In the genomic region with DNA sequence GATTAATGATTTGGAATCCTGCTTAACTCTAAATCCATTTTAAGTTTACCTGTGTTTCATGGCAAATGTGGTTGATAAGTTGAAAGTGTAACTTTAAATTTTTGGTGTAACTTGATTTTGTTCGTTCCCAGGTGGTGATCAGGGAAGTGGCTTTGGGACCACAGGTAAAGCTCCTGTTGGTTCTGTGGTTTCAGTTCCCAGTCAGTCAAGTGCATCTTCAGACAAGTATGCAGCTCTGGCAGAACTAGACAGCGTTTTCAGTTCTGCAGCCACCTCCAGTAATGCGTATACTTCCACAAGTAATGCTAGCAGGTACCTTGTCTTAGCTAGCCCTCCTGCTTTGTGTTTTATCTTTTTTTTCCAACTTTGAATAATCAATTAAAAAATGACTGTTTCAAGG, we compare ENCODE assay signal across 1 cellular context.
TF ChIP-seq lines count a peak whose summit lies in the region.

No MANE protein-coding gene starts in this region.

TF ChIP-seq in GM12878, 131 proteins besides CTCF, POLR2A, EP300 and RAD21 (continued from another document and continues in another):
- TF ChIP-seq, protein P1, sequence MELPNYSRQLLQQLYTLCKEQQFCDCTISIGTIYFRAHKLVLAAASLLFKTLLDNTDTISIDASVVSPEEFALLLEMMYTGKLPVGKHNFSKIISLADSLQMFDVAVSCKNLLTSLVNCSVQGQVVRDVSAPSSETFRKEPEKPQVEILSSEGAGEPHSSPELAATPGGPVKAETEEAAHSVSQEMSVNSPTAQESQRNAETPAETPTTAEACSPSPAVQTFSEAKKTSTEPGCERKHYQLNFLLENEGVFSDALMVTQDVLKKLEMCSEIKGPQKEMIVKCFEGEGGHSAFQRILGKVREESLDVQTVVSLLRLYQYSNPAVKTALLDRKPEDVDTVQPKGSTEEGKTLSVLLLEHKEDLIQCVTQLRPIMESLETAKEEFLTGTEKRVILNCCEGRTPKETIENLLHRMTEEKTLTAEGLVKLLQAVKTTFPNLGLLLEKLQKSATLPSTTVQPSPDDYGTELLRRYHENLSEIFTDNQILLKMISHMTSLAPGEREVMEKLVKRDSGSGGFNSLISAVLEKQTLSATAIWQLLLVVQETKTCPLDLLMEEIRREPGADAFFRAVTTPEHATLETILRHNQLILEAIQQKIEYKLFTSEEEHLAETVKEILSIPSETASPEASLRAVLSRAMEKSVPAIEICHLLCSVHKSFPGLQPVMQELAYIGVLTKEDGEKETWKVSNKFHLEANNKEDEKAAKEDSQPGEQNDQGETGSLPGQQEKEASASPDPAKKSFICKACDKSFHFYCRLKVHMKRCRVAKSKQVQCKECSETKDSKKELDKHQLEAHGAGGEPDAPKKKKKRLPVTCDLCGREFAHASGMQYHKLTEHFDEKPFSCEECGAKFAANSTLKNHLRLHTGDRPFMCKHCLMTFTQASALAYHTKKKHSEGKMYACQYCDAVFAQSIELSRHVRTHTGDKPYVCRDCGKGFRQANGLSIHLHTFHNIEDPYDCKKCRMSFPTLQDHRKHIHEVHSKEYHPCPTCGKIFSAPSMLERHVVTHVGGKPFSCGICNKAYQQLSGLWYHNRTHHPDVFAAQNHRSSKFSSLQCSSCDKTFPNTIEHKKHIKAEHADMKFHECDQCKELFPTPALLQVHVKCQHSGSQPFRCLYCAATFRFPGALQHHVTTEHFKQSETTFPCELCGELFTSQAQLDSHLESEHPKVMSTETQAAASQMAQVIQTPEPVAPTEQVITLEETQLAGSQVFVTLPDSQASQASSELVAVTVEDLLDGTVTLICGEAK (IDR thresholded peaks at IDR 0.05; ENCODE audit: borderline replicate concordance), result no peak
- TF ChIP-seq POLR2AphosphoS5 (IDR thresholded peaks at IDR 0.05; ENCODE audit: low read length) (no peak), BCL11A (IDR thresholded peaks at IDR 0.05; ENCODE audit: low read depth, low read length) (no peak), MEF2A (IDR thresholded peaks at IDR 0.05; ENCODE audit: insufficient read depth, low read depth, low read length) (no peak), CHD2 (IDR thresholded peaks at IDR 0.05; ENCODE audit: borderline replicate concordance, low read depth, low read length) (no peak), EZH2 (IDR thresholded peaks at IDR 0.05; ENCODE audit: borderline replicate concordance, control insufficient read depth, low read depth, low read length) (no peak), RB1 (IDR thresholded peaks at IDR 0.05; ENCODE audit: borderline replicate concordance) (no peak), PML (IDR thresholded peaks at IDR 0.05; ENCODE audit: low read length) (peak; percentile 26; the same call in 1 of the 2 replicates), ZNF384 (IDR thresholded peaks at IDR 0.05; ENCODE audit: borderline replicate concordance, low read depth, low read length) (no peak), SMC3 (IDR thresholded peaks at IDR 0.05; ENCODE audit: borderline replicate concordance, low read length) (no peak), SRF (IDR thresholded peaks at IDR 0.05; ENCODE audit: low read depth in 2 of 2, low read length in 2 of 2) (no peak), STAT3 (IDR thresholded peaks at IDR 0.05; ENCODE audit: low read depth, low read length) (no peak), MTA3 (IDR thresholded peaks at IDR 0.05; ENCODE audit: borderline replicate concordance, low read length) (peak; percentile 47; the same call in 1 of the 2 replicates), ZSCAN29 (IDR thresholded peaks at IDR 0.05) (no peak), RFX5 (IDR thresholded peaks at IDR 0.05; ENCODE audit: low read depth, low read length) (no peak), WRNIP1 (IDR thresholded peaks at IDR 0.05; ENCODE audit: borderline replicate concordance, low read depth, low read length) (no peak), IKZF2 (IDR thresholded peaks at IDR 0.05) (peak; percentile 49 to 59; a peak in 3 of 4 replicates), JUND (IDR thresholded peaks at IDR 0.05; ENCODE audit: low read depth, low read length) (no peak), CBX5 (IDR thresholded peaks at IDR 0.05; ENCODE audit: low read depth) (0 out of 2 replicates have a peak, but pooled peaks have one; percentile 66), IRF4 (IDR thresholded peaks at IDR 0.05; ENCODE audit: low read depth, low read length) (peak; percentile 53; the same call in 1 of the 2 replicates), IKZF1 (conservative IDR thresholded peaks at IDR 0.05) (peak; percentile 50; the same call in 1 of the 2 replicates), BACH1 (IDR thresholded peaks at IDR 0.05; ENCODE audit: borderline replicate concordance) (no peak), HDGF (IDR thresholded peaks at IDR 0.05) (no peak), RBBP5 (conservative IDR thresholded peaks at IDR 0.05) (no peak), KDM1A (IDR thresholded peaks at IDR 0.05; ENCODE audit: borderline replicate concordance) (no peak), SMARCA5 (IDR thresholded peaks at IDR 0.05) (no peak), STAT1 (conservative IDR thresholded peaks at IDR 0.05) (no peak), ZNF207 (IDR thresholded peaks at IDR 0.05; ENCODE audit: borderline replicate concordance) (no peak), PAX8 (IDR thresholded peaks at IDR 0.05) (no peak), YBX1 (IDR thresholded peaks at IDR 0.05) (no peak), CBFB (IDR thresholded peaks at IDR 0.05; ENCODE audit: low read depth) (no peak), MYB (IDR thresholded peaks at IDR 0.05; ENCODE audit: borderline replicate concordance, low read depth, low read length) (no peak), SIN3A (IDR thresholded peaks at IDR 0.05; ENCODE audit: low read depth, low read length) (no peak), CHD1 (IDR thresholded peaks at IDR 0.05; ENCODE audit: low read depth, low read length) (no peak), RAD51 (IDR thresholded peaks at IDR 0.05) (no peak), CREB1 (IDR thresholded peaks at IDR 0.05; ENCODE audit: low read depth) (no peak), CBX3 (IDR thresholded peaks at IDR 0.05; ENCODE audit: borderline replicate concordance, low read depth) (no peak), MYC (IDR thresholded peaks at IDR 0.05; ENCODE audit: insufficient read depth, insufficient read length, insufficient replicate concordance, low read length, severe bottlenecking) (no peak), NFIC (IDR thresholded peaks at IDR 0.05; ENCODE audit: low read depth, low read length) (peak; percentile 68), NFXL1 (IDR thresholded peaks at IDR 0.05; ENCODE audit: borderline replicate concordance) (no peak)
- TF ChIP-seq, protein P2, sequence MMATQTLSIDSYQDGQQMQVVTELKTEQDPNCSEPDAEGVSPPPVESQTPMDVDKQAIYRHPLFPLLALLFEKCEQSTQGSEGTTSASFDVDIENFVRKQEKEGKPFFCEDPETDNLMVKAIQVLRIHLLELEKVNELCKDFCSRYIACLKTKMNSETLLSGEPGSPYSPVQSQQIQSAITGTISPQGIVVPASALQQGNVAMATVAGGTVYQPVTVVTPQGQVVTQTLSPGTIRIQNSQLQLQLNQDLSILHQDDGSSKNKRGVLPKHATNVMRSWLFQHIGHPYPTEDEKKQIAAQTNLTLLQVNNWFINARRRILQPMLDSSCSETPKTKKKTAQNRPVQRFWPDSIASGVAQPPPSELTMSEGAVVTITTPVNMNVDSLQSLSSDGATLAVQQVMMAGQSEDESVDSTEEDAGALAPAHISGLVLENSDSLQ (IDR thresholded peaks at IDR 0.05), result peak; percentile 58
- TF ChIP-seq, protein P3, sequence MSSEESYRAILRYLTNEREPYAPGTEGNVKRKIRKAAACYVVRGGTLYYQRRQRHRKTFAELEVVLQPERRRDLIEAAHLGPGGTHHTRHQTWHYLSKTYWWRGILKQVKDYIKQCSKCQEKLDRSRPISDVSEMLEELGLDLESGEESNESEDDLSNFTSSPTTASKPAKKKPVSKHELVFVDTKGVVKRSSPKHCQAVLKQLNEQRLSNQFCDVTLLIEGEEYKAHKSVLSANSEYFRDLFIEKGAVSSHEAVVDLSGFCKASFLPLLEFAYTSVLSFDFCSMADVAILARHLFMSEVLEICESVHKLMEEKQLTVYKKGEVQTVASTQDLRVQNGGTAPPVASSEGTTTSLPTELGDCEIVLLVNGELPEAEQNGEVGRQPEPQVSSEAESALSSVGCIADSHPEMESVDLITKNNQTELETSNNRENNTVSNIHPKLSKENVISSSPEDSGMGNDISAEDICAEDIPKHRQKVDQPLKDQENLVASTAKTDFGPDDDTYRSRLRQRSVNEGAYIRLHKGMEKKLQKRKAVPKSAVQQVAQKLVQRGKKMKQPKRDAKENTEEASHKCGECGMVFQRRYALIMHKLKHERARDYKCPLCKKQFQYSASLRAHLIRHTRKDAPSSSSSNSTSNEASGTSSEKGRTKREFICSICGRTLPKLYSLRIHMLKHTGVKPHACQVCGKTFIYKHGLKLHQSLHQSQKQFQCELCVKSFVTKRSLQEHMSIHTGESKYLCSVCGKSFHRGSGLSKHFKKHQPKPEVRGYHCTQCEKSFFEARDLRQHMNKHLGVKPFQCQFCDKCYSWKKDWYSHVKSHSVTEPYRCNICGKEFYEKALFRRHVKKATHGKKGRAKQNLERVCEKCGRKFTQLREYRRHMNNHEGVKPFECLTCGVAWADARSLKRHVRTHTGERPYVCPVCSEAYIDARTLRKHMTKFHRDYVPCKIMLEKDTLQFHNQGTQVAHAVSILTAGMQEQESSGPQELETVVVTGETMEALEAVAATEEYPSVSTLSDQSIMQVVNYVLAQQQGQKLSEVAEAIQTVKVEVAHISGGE (CRISPR knock-in tag; IDR thresholded peaks at IDR 0.05), result no peak
- TF ChIP-seq, protein P4, sequence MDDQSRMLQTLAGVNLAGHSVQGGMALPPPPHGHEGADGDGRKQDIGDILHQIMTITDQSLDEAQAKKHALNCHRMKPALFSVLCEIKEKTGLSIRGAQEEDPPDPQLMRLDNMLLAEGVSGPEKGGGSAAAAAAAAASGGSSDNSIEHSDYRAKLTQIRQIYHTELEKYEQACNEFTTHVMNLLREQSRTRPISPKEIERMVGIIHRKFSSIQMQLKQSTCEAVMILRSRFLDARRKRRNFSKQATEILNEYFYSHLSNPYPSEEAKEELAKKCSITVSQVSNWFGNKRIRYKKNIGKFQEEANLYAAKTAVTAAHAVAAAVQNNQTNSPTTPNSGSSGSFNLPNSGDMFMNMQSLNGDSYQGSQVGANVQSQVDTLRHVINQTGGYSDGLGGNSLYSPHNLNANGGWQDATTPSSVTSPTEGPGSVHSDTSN (IDR thresholded peaks at IDR 0.05; ENCODE audit: insufficient replicate concordance, low read depth, low read length), result no peak
- TF ChIP-seq, protein P5, sequence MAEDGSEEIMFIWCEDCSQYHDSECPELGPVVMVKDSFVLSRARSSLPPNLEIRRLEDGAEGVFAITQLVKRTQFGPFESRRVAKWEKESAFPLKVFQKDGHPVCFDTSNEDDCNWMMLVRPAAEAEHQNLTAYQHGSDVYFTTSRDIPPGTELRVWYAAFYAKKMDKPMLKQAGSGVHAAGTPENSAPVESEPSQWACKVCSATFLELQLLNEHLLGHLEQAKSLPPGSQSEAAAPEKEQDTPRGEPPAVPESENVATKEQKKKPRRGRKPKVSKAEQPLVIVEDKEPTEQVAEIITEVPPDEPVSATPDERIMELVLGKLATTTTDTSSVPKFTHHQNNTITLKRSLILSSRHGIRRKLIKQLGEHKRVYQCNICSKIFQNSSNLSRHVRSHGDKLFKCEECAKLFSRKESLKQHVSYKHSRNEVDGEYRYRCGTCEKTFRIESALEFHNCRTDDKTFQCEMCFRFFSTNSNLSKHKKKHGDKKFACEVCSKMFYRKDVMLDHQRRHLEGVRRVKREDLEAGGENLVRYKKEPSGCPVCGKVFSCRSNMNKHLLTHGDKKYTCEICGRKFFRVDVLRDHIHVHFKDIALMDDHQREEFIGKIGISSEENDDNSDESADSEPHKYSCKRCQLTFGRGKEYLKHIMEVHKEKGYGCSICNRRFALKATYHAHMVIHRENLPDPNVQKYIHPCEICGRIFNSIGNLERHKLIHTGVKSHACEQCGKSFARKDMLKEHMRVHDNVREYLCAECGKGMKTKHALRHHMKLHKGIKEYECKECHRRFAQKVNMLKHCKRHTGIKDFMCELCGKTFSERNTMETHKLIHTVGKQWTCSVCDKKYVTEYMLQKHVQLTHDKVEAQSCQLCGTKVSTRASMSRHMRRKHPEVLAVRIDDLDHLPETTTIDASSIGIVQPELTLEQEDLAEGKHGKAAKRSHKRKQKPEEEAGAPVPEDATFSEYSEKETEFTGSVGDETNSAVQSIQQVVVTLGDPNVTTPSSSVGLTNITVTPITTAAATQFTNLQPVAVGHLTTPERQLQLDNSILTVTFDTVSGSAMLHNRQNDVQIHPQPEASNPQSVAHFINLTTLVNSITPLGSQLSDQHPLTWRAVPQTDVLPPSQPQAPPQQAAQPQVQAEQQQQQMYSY (CRISPR knock-in tag; IDR thresholded peaks at IDR 0.05), result no peak
- TF ChIP-seq, protein P6, sequence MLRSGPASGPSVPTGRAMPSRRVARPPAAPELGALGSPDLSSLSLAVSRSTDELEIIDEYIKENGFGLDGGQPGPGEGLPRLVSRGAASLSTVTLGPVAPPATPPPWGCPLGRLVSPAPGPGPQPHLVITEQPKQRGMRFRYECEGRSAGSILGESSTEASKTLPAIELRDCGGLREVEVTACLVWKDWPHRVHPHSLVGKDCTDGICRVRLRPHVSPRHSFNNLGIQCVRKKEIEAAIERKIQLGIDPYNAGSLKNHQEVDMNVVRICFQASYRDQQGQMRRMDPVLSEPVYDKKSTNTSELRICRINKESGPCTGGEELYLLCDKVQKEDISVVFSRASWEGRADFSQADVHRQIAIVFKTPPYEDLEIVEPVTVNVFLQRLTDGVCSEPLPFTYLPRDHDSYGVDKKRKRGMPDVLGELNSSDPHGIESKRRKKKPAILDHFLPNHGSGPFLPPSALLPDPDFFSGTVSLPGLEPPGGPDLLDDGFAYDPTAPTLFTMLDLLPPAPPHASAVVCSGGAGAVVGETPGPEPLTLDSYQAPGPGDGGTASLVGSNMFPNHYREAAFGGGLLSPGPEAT (IDR thresholded peaks at IDR 0.05; ENCODE audit: low read depth), result peak; percentile 49; the same call in 1 of the 2 replicates
- TF ChIP-seq, protein P7, sequence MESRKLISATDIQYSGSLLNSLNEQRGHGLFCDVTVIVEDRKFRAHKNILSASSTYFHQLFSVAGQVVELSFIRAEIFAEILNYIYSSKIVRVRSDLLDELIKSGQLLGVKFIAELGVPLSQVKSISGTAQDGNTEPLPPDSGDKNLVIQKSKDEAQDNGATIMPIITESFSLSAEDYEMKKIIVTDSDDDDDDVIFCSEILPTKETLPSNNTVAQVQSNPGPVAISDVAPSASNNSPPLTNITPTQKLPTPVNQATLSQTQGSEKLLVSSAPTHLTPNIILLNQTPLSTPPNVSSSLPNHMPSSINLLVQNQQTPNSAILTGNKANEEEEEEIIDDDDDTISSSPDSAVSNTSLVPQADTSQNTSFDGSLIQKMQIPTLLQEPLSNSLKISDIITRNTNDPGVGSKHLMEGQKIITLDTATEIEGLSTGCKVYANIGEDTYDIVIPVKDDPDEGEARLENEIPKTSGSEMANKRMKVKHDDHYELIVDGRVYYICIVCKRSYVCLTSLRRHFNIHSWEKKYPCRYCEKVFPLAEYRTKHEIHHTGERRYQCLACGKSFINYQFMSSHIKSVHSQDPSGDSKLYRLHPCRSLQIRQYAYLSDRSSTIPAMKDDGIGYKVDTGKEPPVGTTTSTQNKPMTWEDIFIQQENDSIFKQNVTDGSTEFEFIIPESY (IDR thresholded peaks at IDR 0.05), result no peak
- TF ChIP-seq, protein P8, sequence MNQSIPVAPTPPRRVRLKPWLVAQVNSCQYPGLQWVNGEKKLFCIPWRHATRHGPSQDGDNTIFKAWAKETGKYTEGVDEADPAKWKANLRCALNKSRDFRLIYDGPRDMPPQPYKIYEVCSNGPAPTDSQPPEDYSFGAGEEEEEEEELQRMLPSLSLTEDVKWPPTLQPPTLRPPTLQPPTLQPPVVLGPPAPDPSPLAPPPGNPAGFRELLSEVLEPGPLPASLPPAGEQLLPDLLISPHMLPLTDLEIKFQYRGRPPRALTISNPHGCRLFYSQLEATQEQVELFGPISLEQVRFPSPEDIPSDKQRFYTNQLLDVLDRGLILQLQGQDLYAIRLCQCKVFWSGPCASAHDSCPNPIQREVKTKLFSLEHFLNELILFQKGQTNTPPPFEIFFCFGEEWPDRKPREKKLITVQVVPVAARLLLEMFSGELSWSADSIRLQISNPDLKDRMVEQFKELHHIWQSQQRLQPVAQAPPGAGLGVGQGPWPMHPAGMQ (IDR thresholded peaks at IDR 0.05; ENCODE audit: borderline replicate concordance), result no peak
